Comparison of ENCODE assay signal across 23 cellular contexts in genomic region chr6:131226465-131226864, GRCh38.
"Had no signal": no experiment of that assay in that cellular context is flagged by ENCODE, and none has a peak within 500 bp of the region (broad histone marks: within the 10 kb centered on the region; RNA-seq: fewer than 3 reads in every experiment).

No MANE protein-coding gene starts in this region.

- H3K27me3 Mint-ChIP-seq: activated CD4-positive, alpha-beta memory T cell treated with anti-CD3 and anti-CD28 coated beads, Interleukin-2, amount 10 ng/mL, durations not matched to agents 7 days and 5 days; activated naive CD4-positive, alpha-beta T cell treated with anti-CD3 and anti-CD28 coated beads, Interleukin-2, amount 50 U/mL, for 24 hours; activated naive CD8-positive, alpha-beta T cell treated with anti-CD3 and anti-CD28 coated beads, Interleukin-2, amount 50 U/mL, for 24 hours; natural killer cell treated with Interleukin-12 subunit alpha and Interleukin-12 subunit beta and Interleukin-15 and Interleukin-18, amount 100 ng/mL, for 72 hours had no signal

- H3K4me3 ChIP-seq: esophagus muscularis mucosa, heart right ventricle, left ventricle myocardium inferior, lung, mucosa of descending colon, right lobe of liver, skin epidermis, testis, transverse colon had no signal

- H3K4me1 ChIP-seq: esophagus muscularis mucosa, foreskin keratinocyte, heart right ventricle, left ventricle myocardium inferior, right lobe of liver, testis, transverse colon had no signal

- H3K27ac Mint-ChIP-seq: activated CD4-positive, alpha-beta memory T cell treated with anti-CD3 and anti-CD28 coated beads, Interleukin-2, amount 10 ng/mL, durations not matched to agents 7 days and 5 days; activated naive CD4-positive, alpha-beta T cell treated with anti-CD3 and anti-CD28 coated beads, Interleukin-2, amount 50 U/mL, for 24 hours; activated naive CD8-positive, alpha-beta T cell treated with anti-CD3 and anti-CD28 coated beads, Interleukin-2, amount 50 U/mL, for 24 hours; activated T-helper 2 cell treated with anti-CD3 and anti-CD28 coated beads, Interferon-gamma antibody, Interleukin-2, Interleukin-4, amounts not matched to agents 10 μg/mL and 5 μg/mL and 100 μg/mL, durations not matched to agents 14 hours and 24 hours and 36 hours; natural killer cell treated with Interleukin-12 subunit alpha and Interleukin-12 subunit beta and Interleukin-15 and Interleukin-18, amount 100 ng/mL, for 72 hours had no signal

- H3K36me3 ChIP-seq: right lobe of liver, transverse colon had no signal

- H3K9me3 Mint-ChIP-seq: activated T-helper 2 cell treated with anti-CD3 and anti-CD28 coated beads, Interferon-gamma antibody, Interleukin-2, Interleukin-4, amounts not matched to agents 10 μg/mL and 5 μg/mL and 100 μg/mL, durations not matched to agents 14 hours and 24 hours and 36 hours; natural killer cell treated with Interleukin-12 subunit alpha and Interleukin-12 subunit beta and Interleukin-15 and Interleukin-18, amount 100 ng/mL, for 72 hours had no signal

- H3K27me3 ChIP-seq: esophagus muscularis mucosa, foreskin keratinocyte, heart right ventricle, right lobe of liver, testis, transverse colon had no signal

- DNase-seq: activated CD4-positive, alpha-beta memory T cell treated with anti-CD3 and anti-CD28 coated beads, Interleukin-2, amount 10 ng/mL, durations not matched to agents 7 days and 5 days; activated CD4-positive, alpha-beta T cell treated with anti-CD3 and anti-CD28 coated beads for 48 hours; activated naive CD8-positive, alpha-beta T cell treated with anti-CD3 and anti-CD28 coated beads, Interleukin-2, amount 50 U/mL, for 24 hours; activated T-cell treated with anti-CD3 and anti-CD28 coated beads, Interleukin-2, amount 50 U/mL, for 48 hours; amygdala; central memory CD4-positive, alpha-beta T cell; foreskin keratinocyte; heart right ventricle; islet precursor cell; left ventricle myocardium inferior; mucosa of descending colon; right lobe of liver; stimulated activated CD4-positive, alpha-beta T cell treated with anti-CD3 and anti-CD28 coated beads, Interleukin-12 subunit alpha, Interleukin-12 subunit beta, amount 100 ng/mL, for 4 hours; stimulated activated CD4-positive, alpha-beta T cell treated with anti-CD3 and anti-CD28 coated beads, Interleukin-4, amount 100 ng/mL, for 1 hour; stimulated activated naive CD8-positive, alpha-beta T cell treated with anti-CD3 and anti-CD28 coated beads, Interleukin-15, Interleukin-2, amounts not matched to agents 100 U/mL and 50 U/mL, for 24 hours; testis; transverse colon had no signal

- H3K27ac ChIP-seq: esophagus muscularis mucosa, foreskin keratinocyte, heart right ventricle, left ventricle myocardium inferior, right lobe of liver, skin epidermis, testis, transverse colon had no signal

- H3K9me3 ChIP-seq: esophagus muscularis mucosa, heart right ventricle, left ventricle myocardium inferior, mucosa of descending colon, right lobe of liver, testis, transverse colon had no signal

- ATAC-seq: activated naive CD8-positive, alpha-beta T cell treated with anti-CD3 and anti-CD28 coated beads, Interleukin-2, amount 50 U/mL, for 24 hours; foreskin keratinocyte; heart right ventricle; mucosa of descending colon; natural killer cell treated with Interleukin-12 subunit alpha and Interleukin-12 subunit beta and Interleukin-15 and Interleukin-18, amount 100 ng/mL, for 72 hours; stimulated activated naive CD8-positive, alpha-beta T cell treated with anti-CD3 and anti-CD28 coated beads, Interleukin-15, Interleukin-2, amounts not matched to agents 100 U/mL and 50 U/mL, for 24 hours had no signal

- H3K4me3 Mint-ChIP-seq: activated CD4-positive, alpha-beta memory T cell treated with anti-CD3 and anti-CD28 coated beads, Interleukin-2, amount 10 ng/mL, durations not matched to agents 7 days and 5 days; activated naive CD4-positive, alpha-beta T cell treated with anti-CD3 and anti-CD28 coated beads, Interleukin-2, amount 50 U/mL, for 24 hours; activated naive CD8-positive, alpha-beta T cell treated with anti-CD3 and anti-CD28 coated beads, Interleukin-2, amount 50 U/mL, for 24 hours; natural killer cell treated with Interleukin-12 subunit alpha and Interleukin-12 subunit beta and Interleukin-15 and Interleukin-18, amount 100 ng/mL, for 72 hours had no signal
